Comparison of ENCODE assay signal across 8 cellular contexts in genomic region chr10:100828744-100829102, GRCh38.
DNase-seq lines count a peak whose midpoint lies in the region; ATAC-seq and TF ChIP-seq lines count a peak whose summit lies in the region.

No MANE protein-coding gene starts in this region.

- no peak overlapping the region for H3K27ac Mint-ChIP-seq in activated T-helper 17 cell treated with anti-CD3 and anti-CD28 coated beads, Interleukin-2, amount 50 U/mL, for 72 hours
- H3K27ac Mint-ChIP-seq in type B pancreatic cell, result peak overlapping the region; percentile 57

- peak overlapping the region; percentile 87 for H3K4me3 Mint-ChIP-seq in activated T-helper 17 cell treated with anti-CD3 and anti-CD28 coated beads, Interleukin-2, amount 50 U/mL, for 72 hours
- peak overlapping the region; percentile 87 for H3K4me3 Mint-ChIP-seq in type B pancreatic cell

- peak; percentile 55 for ATAC-seq in activated T-helper 17 cell treated with anti-CD3 and anti-CD28 coated beads, Interleukin-2, amount 50 U/mL, for 72 hours (replicated peaks)
- ATAC-seq in left lobe of liver (peak; percentile 26), HG02885 (IDR thresholded peaks at IDR 0.05; ENCODE audit: poor library complexity, unreplicated experiment) (no peak)

- H3K4me1 Mint-ChIP-seq in activated T-helper 17 cell treated with anti-CD3 and anti-CD28 coated beads, Interleukin-2, amount 50 U/mL, for 72 hours, result peaks cover 20% of the 10 kb centered on the region
- H3K4me1 Mint-ChIP-seq in type B pancreatic cell (ENCODE audit: unreplicated experiment), result peaks cover 14% of the 10 kb centered on the region

- no peaks in the 10 kb centered on the region for H3K9me3 Mint-ChIP-seq in activated T-helper 17 cell treated with anti-CD3 and anti-CD28 coated beads, Interleukin-2, amount 50 U/mL, for 72 hours
- no peaks in the 10 kb centered on the region for H3K9me3 Mint-ChIP-seq in type B pancreatic cell

- peaks cover 74% of the 10 kb centered on the region for H3K27me3 Mint-ChIP-seq in activated T-helper 17 cell treated with anti-CD3 and anti-CD28 coated beads, Interleukin-2, amount 50 U/mL, for 72 hours
- peaks cover 53% of the 10 kb centered on the region for H3K27me3 Mint-ChIP-seq in type B pancreatic cell

- peak; percentile 53 for DNase-seq in stimulated activated CD4-positive, alpha-beta T cell treated with anti-CD3 and anti-CD28 coated beads, Interleukin-15, amount 100 ng/mL, for 24 hours
- no peak for DNase-seq in stimulated activated CD4-positive, alpha-beta T cell treated with anti-CD3 and anti-CD28 coated beads, Interleukin-1b, Interleukin-23, amount 100 ng/mL, for 48 hours
- no peak for DNase-seq in left lobe of liver (ENCODE audit: low spot score)
- DNase-seq in type B pancreatic cell (ENCODE audit: extremely low spot score, unreplicated experiment), result no peak
- DNase-seq in cerebellum (ENCODE audit: low spot score), result no peak
- no peak for DNase-seq in NK-92 treated with Interleukin-12 subunit alpha and Interleukin-12 subunit beta, amount 100 ng/mL, for 24 hours (lab: John Stamatoyannopoulos, UW)

- peaks cover 11% of the 10 kb centered on the region for H3K36me3 Mint-ChIP-seq in activated T-helper 17 cell treated with anti-CD3 and anti-CD28 coated beads, Interleukin-2, amount 50 U/mL, for 72 hours (ENCODE audit: low read depth)
- H3K36me3 Mint-ChIP-seq in type B pancreatic cell, result no peaks in the 10 kb centered on the region

- no peak for TF ChIP-seq CTCF in type B pancreatic cell (conservative IDR thresholded peaks at IDR 0.05)
